In the genomic region with DNA sequence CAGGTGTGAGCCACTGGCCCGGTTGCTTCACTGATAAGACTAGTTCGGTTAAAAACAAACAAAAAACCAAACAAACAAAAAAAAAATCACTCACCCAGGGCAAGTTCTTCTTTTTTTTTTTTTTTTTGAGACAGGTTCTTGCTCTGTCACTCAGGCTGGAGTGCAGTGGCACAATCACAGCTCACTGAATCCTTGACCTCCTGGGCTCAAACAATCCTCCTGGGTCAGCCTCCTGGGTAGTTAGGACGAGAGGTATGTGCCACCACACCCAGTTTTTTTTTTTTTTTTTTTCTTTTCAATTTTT, we compare ENCODE assay signal across 20 cellular contexts.
DNase-seq lines count a peak whose midpoint lies in the region; ATAC-seq, FAIRE-seq and TF ChIP-seq lines count a peak whose summit lies in the region.
"Had no signal": no experiment of that assay in that cellular context is flagged by ENCODE, and none has a peak within 500 bp of the region (broad histone marks: within the 10 kb centered on the region; RNA-seq: fewer than 3 reads in every experiment).

No MANE protein-coding gene starts in this region.

- peaks cover 60% of the 10 kb centered on the region for H3K4me1 Mint-ChIP-seq in neural crest cell

- DNase-seq in GM12878 (ENCODE audit: low read depth, low spot score) (no peak), neural crest cell (ENCODE audit: low read depth, low spot score) (no peak)
- DNase-seq: activated CD8-positive, alpha-beta memory T cell treated with anti-CD3 and anti-CD28 coated beads, Interleukin-2, amount 10 ng/mL, durations not matched to agents 7 days and 5 days; cortex of kidney; hippocampal formation; NCI-H1105 treated with DMSO at 0.1 percent for 48 hours; NCI-H2081 treated with DMSO at 0.1 percent for 48 hours; NCI-H510A; pancreas; stimulated activated CD4-positive, alpha-beta T cell treated with anti-CD3 and anti-CD28 coated beads, Interleukin-2, amount 100 ng/mL, for 24 hours; stimulated activated naive CD4-positive, alpha-beta T cell treated with Interleukin-2 at 50 U/mL for 16 hours; thyroid gland had no signal

- SMC1A ChIA-PET in GM12878 (lab: Charles Lee; ENCODE audit: uncharacterized antibody, unreplicated experiment) = interaction anchor here (0.7 to 1.7 kb wide), 3 partner anchors 9 to 21 kb away, joined by 3 to 5 read pairs (median 3); no protein-coding TSS in a partner anchor

- peaks cover 43% of the 10 kb centered on the region for H3K79me2 ChIP-seq in GM12878 (ENCODE audit: control insufficient read depth, insufficient read depth, low read length)

- no TSS peak for BruUV-seq in GM12878 (replicated peaks; lab: Mats Ljungman, UMichigan)

- H3K4me3 Mint-ChIP-seq in neural crest cell = no peak overlapping the region
- H3K4me3 Mint-ChIP-seq: activated CD8-positive, alpha-beta memory T cell treated with anti-CD3 and anti-CD28 coated beads, Interleukin-2, amount 10 ng/mL, durations not matched to agents 7 days and 5 days; activated T-helper 17 cell treated with anti-CD3 and anti-CD28 coated beads, Interleukin-2, amount 50 U/mL, for 72 hours had no signal

- POLR2A ChIA-PET in GM12878 (lab: Charles Lee) = interaction anchor here (0.6 to 1.8 kb wide), 2 partner anchors 8 to 9 kb away, joined by 3 to 6 read pairs; no protein-coding TSS in a partner anchor

- H3K27me3 Mint-ChIP-seq in neural crest cell (ENCODE audit: low read depth) = no peaks in the 10 kb centered on the region
- H3K27me3 Mint-ChIP-seq: activated CD8-positive, alpha-beta memory T cell treated with anti-CD3 and anti-CD28 coated beads, Interleukin-2, amount 10 ng/mL, durations not matched to agents 7 days and 5 days; activated T-helper 17 cell treated with anti-CD3 and anti-CD28 coated beads, Interleukin-2, amount 50 U/mL, for 72 hours had no signal

- H2AFZ ChIP-seq in GM12878 (ENCODE audit: control insufficient read depth, low read depth, low read length) = no peak overlapping the region

- in situ Hi-C loops in GM12878 (cut with MboI) = no loop called here

- CTCF ChIA-PET in GM12878 (lab: Yijun Ruan, JAX) = no interaction called here

- TF ChIP-seq EP300 in GM12878 (IDR thresholded peaks at IDR 0.05; ENCODE audit: borderline replicate concordance in 1 of 2, control insufficient read depth in 1 of 2, low read depth in 2 of 2, low read length in 2 of 2) = no peak

- H3K9me3 Mint-ChIP-seq in neural crest cell = no peaks in the 10 kb centered on the region
- H3K9me3 Mint-ChIP-seq: activated T-helper 17 cell treated with anti-CD3 and anti-CD28 coated beads, Interleukin-2, amount 50 U/mL, for 72 hours had no signal

- no peak overlapping the region for H3K9ac ChIP-seq in GM12878 (ENCODE audit: control insufficient read depth, insufficient read depth, low read length)

- no peak for ATAC-seq in GM12878
- ATAC-seq in activated CD4-positive, CD25-positive, alpha-beta regulatory T cell treated with anti-CD3 and anti-CD28 coated beads, Interleukin-2, amount 50 U/mL, for 24 hours = no peak
- ATAC-seq in HG03025 (IDR thresholded peaks at IDR 0.05; ENCODE audit: low FRiP score, unreplicated experiment) = no peak
- ATAC-seq in GM21360 (IDR thresholded peaks at IDR 0.05; ENCODE audit: unreplicated experiment) = no peak
- ATAC-seq: activated CD8-positive, alpha-beta memory T cell treated with anti-CD3 and anti-CD28 coated beads, Interleukin-2, amount 10 ng/mL, durations not matched to agents 7 days and 5 days; activated T-helper 17 cell treated with anti-CD3 and anti-CD28 coated beads, Interleukin-2, amount 50 U/mL, for 72 hours; pancreas had no signal

- TF ChIP-seq POLR2A in GM12878 (IDR thresholded peaks at IDR 0.05; ENCODE audit: low read depth, low read length) = no peak

- H3K4me1 ChIP-seq in GM12878 (ENCODE audit: control insufficient read depth, insufficient read depth, low read length) = peaks cover 6% of the 10 kb centered on the region; the same call in 1 of the 2 replicates
- H3K4me1 ChIP-seq: breast epithelium had no signal

- no peak overlapping the region for H3K4me2 ChIP-seq in GM12878 (ENCODE audit: control insufficient read depth, insufficient read depth)

- FAIRE-seq in GM12878 (lab: Jason Lieb, UNC) = no peak
- FAIRE-seq: keratinocyte, pancreas had no signal

- peak overlapping the region; percentile 12 for H3K27ac Mint-ChIP-seq in neural crest cell (ENCODE audit: unreplicated experiment)
- H3K27ac Mint-ChIP-seq: activated CD8-positive, alpha-beta memory T cell treated with anti-CD3 and anti-CD28 coated beads, Interleukin-2, amount 10 ng/mL, durations not matched to agents 7 days and 5 days; activated T-helper 17 cell treated with anti-CD3 and anti-CD28 coated beads, Interleukin-2, amount 50 U/mL, for 72 hours had no signal

- TF ChIP-seq RAD21 in GM12878 (IDR thresholded peaks at IDR 0.05; ENCODE audit: insufficient read depth, low read depth, low read length) = no peak

- no peaks in the 10 kb centered on the region for H3K27me3 ChIP-seq in GM12878 (replicated peaks in 1 of 2; ENCODE audit: control insufficient read depth in 2 of 2, insufficient read depth in 2 of 2, low read length in 1 of 2)
- H3K27me3 ChIP-seq: breast epithelium, pancreas, thyroid gland had no signal

- 54% methylated on average over 3 of the region's 3 CpGs for WGBS in GM12878 (ENCODE audit: insufficient coverage, insufficient replicate concordance, low lambda C conversion rate, missing lambda C conversion rate)

- TF ChIP-seq CTCF in 22Rv1 (IDR thresholded peaks at IDR 0.05) (no peak), C4-2B (conservative IDR thresholded peaks at IDR 0.05) (no peak), GM12878 (IDR thresholded peaks at IDR 0.05 in 2 of 3, conservative IDR thresholded peaks at IDR 0.05 in 1 of 3; ENCODE audit: control insufficient read depth in 2 of 3, extremely low read depth in 1 of 3, insufficient read depth in 1 of 3, low read depth in 3 of 3, low read length in 3 of 3) (no peak), neural crest cell (conservative IDR thresholded peaks at IDR 0.05) (no peak)

- H3K27ac ChIP-seq in 22Rv1 = peak overlapping the region; percentile 28; the same call in 1 of the 2 replicates
- peak overlapping the region; percentile 25 for H3K27ac ChIP-seq in C4-2B
- H3K27ac ChIP-seq in GM12878 (ENCODE audit: control insufficient read depth, insufficient read depth) = no peak overlapping the region
- H3K27ac ChIP-seq: breast epithelium, pancreas, thyroid gland had no signal

- RAD21 ChIA-PET in GM12878 (lab: Charles Lee; ENCODE audit: unreplicated experiment) = interaction anchor here (0.7 to 1.0 kb wide), 2 partner anchors 20 to 61 kb away, joined by 6 read pairs; no protein-coding TSS in a partner anchor

- H3K36me3 ChIP-seq in GM12878 (ENCODE audit: control insufficient read depth in 2 of 2, insufficient read depth in 2 of 2, low read length in 1 of 2) = 0 out of 4 replicates have a peak, but pooled peaks cover 0 to 5% of the 10 kb centered on the region in 2 experiments
- H3K36me3 ChIP-seq: breast epithelium, pancreas, thyroid gland had no signal

- intact Hi-C loops in GM12878 (cut with micrococcal nuclease; ENCODE audit: unreplicated experiment) = no loop called here

- no peak overlapping the region for H3K4me3 ChIP-seq in GM12878
- H3K4me3 ChIP-seq: breast epithelium, pancreas, thyroid gland had no signal

- no peaks in the 10 kb centered on the region for H3K9me3 ChIP-seq in GM12878 (replicated peaks; ENCODE audit: control insufficient read depth, insufficient read depth, low read length)
- H3K9me3 ChIP-seq: breast epithelium, pancreas, thyroid gland had no signal

- no peaks in the 10 kb centered on the region for H3K36me3 Mint-ChIP-seq in neural crest cell (ENCODE audit: low read depth)

- H4K20me1 ChIP-seq in GM12878 (ENCODE audit: control insufficient read depth, insufficient read depth) = no peaks in the 10 kb centered on the region

TF ChIP-seq in GM12878, 131 proteins besides CTCF, POLR2A, EP300 and RAD21:
- TF ChIP-seq SUPT20H (IDR thresholded peaks at IDR 0.05; ENCODE audit: borderline replicate concordance, control insufficient read depth, low read depth, low read length) = no peak
- TF ChIP-seq, protein P1, sequence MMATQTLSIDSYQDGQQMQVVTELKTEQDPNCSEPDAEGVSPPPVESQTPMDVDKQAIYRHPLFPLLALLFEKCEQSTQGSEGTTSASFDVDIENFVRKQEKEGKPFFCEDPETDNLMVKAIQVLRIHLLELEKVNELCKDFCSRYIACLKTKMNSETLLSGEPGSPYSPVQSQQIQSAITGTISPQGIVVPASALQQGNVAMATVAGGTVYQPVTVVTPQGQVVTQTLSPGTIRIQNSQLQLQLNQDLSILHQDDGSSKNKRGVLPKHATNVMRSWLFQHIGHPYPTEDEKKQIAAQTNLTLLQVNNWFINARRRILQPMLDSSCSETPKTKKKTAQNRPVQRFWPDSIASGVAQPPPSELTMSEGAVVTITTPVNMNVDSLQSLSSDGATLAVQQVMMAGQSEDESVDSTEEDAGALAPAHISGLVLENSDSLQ (IDR thresholded peaks at IDR 0.05) = peak; percentile 46; the same call in 1 of the 2 replicates
- TF ChIP-seq, protein P2, sequence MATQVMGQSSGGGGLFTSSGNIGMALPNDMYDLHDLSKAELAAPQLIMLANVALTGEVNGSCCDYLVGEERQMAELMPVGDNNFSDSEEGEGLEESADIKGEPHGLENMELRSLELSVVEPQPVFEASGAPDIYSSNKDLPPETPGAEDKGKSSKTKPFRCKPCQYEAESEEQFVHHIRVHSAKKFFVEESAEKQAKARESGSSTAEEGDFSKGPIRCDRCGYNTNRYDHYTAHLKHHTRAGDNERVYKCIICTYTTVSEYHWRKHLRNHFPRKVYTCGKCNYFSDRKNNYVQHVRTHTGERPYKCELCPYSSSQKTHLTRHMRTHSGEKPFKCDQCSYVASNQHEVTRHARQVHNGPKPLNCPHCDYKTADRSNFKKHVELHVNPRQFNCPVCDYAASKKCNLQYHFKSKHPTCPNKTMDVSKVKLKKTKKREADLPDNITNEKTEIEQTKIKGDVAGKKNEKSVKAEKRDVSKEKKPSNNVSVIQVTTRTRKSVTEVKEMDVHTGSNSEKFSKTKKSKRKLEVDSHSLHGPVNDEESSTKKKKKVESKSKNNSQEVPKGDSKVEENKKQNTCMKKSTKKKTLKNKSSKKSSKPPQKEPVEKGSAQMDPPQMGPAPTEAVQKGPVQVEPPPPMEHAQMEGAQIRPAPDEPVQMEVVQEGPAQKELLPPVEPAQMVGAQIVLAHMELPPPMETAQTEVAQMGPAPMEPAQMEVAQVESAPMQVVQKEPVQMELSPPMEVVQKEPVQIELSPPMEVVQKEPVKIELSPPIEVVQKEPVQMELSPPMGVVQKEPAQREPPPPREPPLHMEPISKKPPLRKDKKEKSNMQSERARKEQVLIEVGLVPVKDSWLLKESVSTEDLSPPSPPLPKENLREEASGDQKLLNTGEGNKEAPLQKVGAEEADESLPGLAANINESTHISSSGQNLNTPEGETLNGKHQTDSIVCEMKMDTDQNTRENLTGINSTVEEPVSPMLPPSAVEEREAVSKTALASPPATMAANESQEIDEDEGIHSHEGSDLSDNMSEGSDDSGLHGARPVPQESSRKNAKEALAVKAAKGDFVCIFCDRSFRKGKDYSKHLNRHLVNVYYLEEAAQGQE (IDR thresholded peaks at IDR 0.05; ENCODE audit: low read depth, low read length) = no peak
